7 cellular contexts compared by ENCODE assay signal in the genomic region with DNA sequence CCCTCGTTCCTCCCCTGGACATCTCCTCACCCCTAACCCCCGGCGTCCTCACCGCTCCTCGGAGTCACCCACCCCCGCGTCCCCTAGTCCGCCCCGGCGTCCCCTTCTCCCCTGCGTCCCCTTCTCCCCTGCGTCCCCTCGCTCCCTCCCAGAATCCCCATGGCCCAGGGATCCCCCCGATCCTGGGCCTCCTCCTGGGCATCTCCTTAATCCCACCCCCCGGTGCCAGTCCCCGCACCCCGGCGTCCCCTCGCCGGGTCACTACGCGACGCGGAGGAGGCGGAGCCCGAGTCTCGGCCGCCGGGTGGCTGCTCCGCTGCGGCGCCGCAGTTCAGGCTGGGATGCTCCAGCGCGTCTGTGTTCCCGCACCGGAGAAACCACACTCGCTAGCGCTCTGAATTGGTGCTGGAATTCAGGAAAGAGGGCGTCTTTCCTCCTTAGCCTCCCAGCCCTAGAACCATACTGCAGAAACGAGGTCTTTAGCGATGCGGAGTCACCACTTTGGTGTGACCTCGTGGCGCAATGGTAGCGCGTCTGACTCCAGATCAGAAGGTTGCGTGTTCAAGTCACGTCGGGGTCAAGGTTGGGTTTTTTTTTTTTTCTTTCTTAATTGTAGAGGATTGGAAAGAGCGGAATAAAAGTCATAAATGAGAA. TPM values are rescaled to one million over a fixed set of nuclear protein-coding genes. Genes with fewer than 3 reads are reported as not detected.
DNase-seq lines count a peak whose midpoint lies in the region; ATAC-seq, FAIRE-seq and TF ChIP-seq lines count a peak whose summit lies in the region.

No MANE protein-coding gene starts in this region.

- DNase-seq in NCI-H2227 treated with DMSO at 0.1 percent for 48 hours (lab: John Stamatoyannopoulos, UW): peak; percentile 75
- DNase-seq in activated CD4-positive, alpha-beta T cell treated with anti-CD3 and anti-CD28 coated beads for 24 hours (ENCODE audit: low read depth in 2 of 2): peak; percentile 63 to 77
- DNase-seq in cerebellum (ENCODE audit: low spot score): peak; percentile 90
- DNase-seq in kidney: peak; percentile 94
- peak; percentile 61 to 91 (median 72) for DNase-seq in stimulated activated CD4-positive, alpha-beta T cell treated with anti-CD3 and anti-CD28 coated beads, Interleukin-12 subunit alpha, Interleukin-12 subunit beta, amount 100 ng/mL, for 48 hours (ENCODE audit: low read depth in 2 of 3, low spot score in 1 of 3)

- H3K9ac ChIP-seq in kidney (ENCODE audit: low read length in 2 of 2): peak overlapping the region; percentile 44 to 60

- ATAC-seq in GM18508 (IDR thresholded peaks at IDR 0.05; ENCODE audit: insufficient read depth, unreplicated experiment): peak; percentile 65
- ATAC-seq in HG03066 (IDR thresholded peaks at IDR 0.05; ENCODE audit: low read depth, unreplicated experiment): peak; percentile 61

- H3K9me3 ChIP-seq in kidney (ENCODE audit: control insufficient read depth in 1 of 2, low read length in 2 of 2): no peaks in the 10 kb centered on the region

- no peaks in the 10 kb centered on the region for H3K4me1 ChIP-seq in kidney (ENCODE audit: control insufficient read depth in 1 of 2, insufficient read depth in 1 of 2, low read depth in 1 of 2, low read length in 2 of 2)

- peak overlapping the region; percentile 92 to 95 for H3K27ac ChIP-seq in kidney (ENCODE audit: low read depth in 2 of 2, low read length in 2 of 2)

- peak; percentile 66 for FAIRE-seq in kidney (lab: Jason Lieb, UNC)

- intact Hi-C loops in kidney (cut with DNase I): no loop called here

- TF ChIP-seq CTCF in kidney (IDR thresholded peaks at IDR 0.05; ENCODE audit: borderline replicate concordance, extremely low read depth, insufficient read depth): no peak

- no peaks in the 10 kb centered on the region for H3K36me3 ChIP-seq in kidney (ENCODE audit: control insufficient read depth in 1 of 2, insufficient read depth in 2 of 2, low read length in 2 of 2)

- peak overlapping the region; percentile 58 to 87 for H3K4me3 ChIP-seq in kidney (ENCODE audit: low read length in 2 of 2)

RNA-seq across cellular contexts. Expression of a gene that starts 25.9 kb away (rescaled TPM):
- 1.00 TPM for total RNA-seq in cerebellum
- 26.0 TPM for total RNA-seq in kidney
- 94.8 TPM for polyA plus RNA-seq in kidney (ENCODE audit: insufficient read depth, low read depth, low replicate concordance)

Comparison
In these comparisons a context has a peak if more than half of its experiments do, and no peak if none do; other contexts are left out.
1. Peak in every context shown above with its lines: DNase-seq, ATAC-seq, H3K4me3 ChIP-seq and H3K27ac ChIP-seq.
2. RNA of a gene that starts 25.9 kb away (total RNA-seq): 26.0 TPM in kidney (single experiment); 1.00 TPM in cerebellum (single experiment); every median in the first group is over 10 times any median in the second.